17 cellular contexts compared by ENCODE assay signal in the genomic region with DNA sequence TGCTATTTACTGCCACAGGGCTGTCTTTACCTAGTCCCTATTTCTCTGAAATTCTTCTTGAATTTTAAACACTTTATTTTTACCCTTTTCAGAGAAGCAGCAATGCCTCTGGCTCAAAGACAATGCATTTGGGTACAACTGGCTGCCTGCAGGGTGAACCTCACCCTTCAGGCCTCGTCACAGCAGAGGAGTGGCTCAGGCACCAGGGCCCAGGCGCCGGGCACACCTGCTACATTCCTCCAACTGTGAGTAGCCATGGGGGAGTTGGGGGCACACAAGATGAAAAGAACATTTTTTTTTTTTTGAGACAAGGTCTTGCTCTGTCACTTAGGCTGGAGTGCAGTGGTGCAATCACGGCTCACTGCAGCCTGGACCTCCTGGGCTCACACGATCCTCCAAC.
DNase-seq lines count a peak whose midpoint lies in the region; ATAC-seq, FAIRE-seq and TF ChIP-seq lines count a peak whose summit lies in the region.
"Had no signal": no experiment of that assay in that cellular context is flagged by ENCODE, and none has a peak within 500 bp of the region (broad histone marks: within the 10 kb centered on the region; RNA-seq: fewer than 3 reads in every experiment).

No MANE protein-coding gene starts in this region.

- no peaks in the 10 kb centered on the region for H3K27me3 Mint-ChIP-seq in type B pancreatic cell

- RAD21 ChIA-PET in GM12878 (lab: Charles Lee; ENCODE audit: unreplicated experiment), result no interaction called here

- H4K8ac ChIP-seq in mesenchymal stem cell (ENCODE audit: low read length), result no peak overlapping the region

- BruUV-seq in GM12878 (replicated peaks; lab: Mats Ljungman, UMichigan), result no TSS peak

- H3K27ac Mint-ChIP-seq in type B pancreatic cell, result peak overlapping the region; percentile 31
- H3K27ac Mint-ChIP-seq: CD4-positive, alpha-beta memory T cell; GM23338; HFFc6 had no signal

- no peak overlapping the region for H3K14ac ChIP-seq in mesenchymal stem cell (ENCODE audit: low read length in 2 of 2)

- no peak overlapping the region for H3K23ac ChIP-seq in mesenchymal stem cell (ENCODE audit: low read length in 2 of 2)

- TF ChIP-seq POLR2A in GM12878 (IDR thresholded peaks at IDR 0.05; ENCODE audit: low read depth, low read length), result no peak
- no peak for TF ChIP-seq POLR2A in right lobe of liver (IDR thresholded peaks at IDR 0.05)

- no peak overlapping the region for H2BK120ac ChIP-seq in mesenchymal stem cell (ENCODE audit: low read depth, low read length)

- H3K4ac ChIP-seq in mesenchymal stem cell (ENCODE audit: low read depth in 1 of 2, low read length in 2 of 2), result no peak overlapping the region

- no peaks in the 10 kb centered on the region for H3K36me3 Mint-ChIP-seq in type B pancreatic cell
- H3K36me3 Mint-ChIP-seq: CD4-positive, alpha-beta memory T cell had no signal

- no peak for FAIRE-seq in GM12878 (lab: Jason Lieb, UNC)
- FAIRE-seq: G401.6, GM18507, H54 had no signal

- in situ Hi-C loops in GM12878 (cut with MboI), result no loop called here

- H3K4me1 Mint-ChIP-seq in type B pancreatic cell (ENCODE audit: unreplicated experiment), result peaks cover 7% of the 10 kb centered on the region
- H3K4me1 Mint-ChIP-seq: CD4-positive, alpha-beta memory T cell had no signal

- no peaks in the 10 kb centered on the region for H3K9me3 ChIP-seq in GM12878 (replicated peaks; ENCODE audit: control insufficient read depth, insufficient read depth, low read length)
- no peaks in the 10 kb centered on the region for H3K9me3 ChIP-seq in mesenchymal stem cell (ENCODE audit: control insufficient read depth, low read length)
- H3K9me3 ChIP-seq in right lobe of liver, result no peaks in the 10 kb centered on the region
- H3K9me3 ChIP-seq: HAP-1 had no signal

- intact Hi-C loops in GM12878 (cut with micrococcal nuclease; ENCODE audit: unreplicated experiment) (loop anchor here (10.0 kb wide), 1 partner anchor 748 kb away; no protein-coding TSS in a partner anchor), right lobe of liver (cut with DNase I) (loop anchor here in 1 of 2 donors (10.0 kb wide), 1 partner anchor 118 kb away; no protein-coding TSS in a partner anchor)

- peak overlapping the region in 1 of 2 experiments; percentile 65 for H2BK12ac ChIP-seq in mesenchymal stem cell (ENCODE audit: low read length in 2 of 2)

- H3K36me3 ChIP-seq in GM12878 (ENCODE audit: control insufficient read depth in 2 of 2, insufficient read depth in 2 of 2, low read length in 1 of 2) (no peaks in the 10 kb centered on the region), mesenchymal stem cell (ENCODE audit: control insufficient read depth in 1 of 2, insufficient read depth in 2 of 2, low read depth in 1 of 2, low read length in 2 of 2) (no peaks in the 10 kb centered on the region), right lobe of liver (no peaks in the 10 kb centered on the region)
- H3K36me3 ChIP-seq: HAP-1 had no signal

- no peaks in the 10 kb centered on the region for H3K79me1 ChIP-seq in mesenchymal stem cell (replicated peaks; ENCODE audit: low read length, poor library complexity, severe bottlenecking)

- POLR2A ChIA-PET in GM12878 (lab: Charles Lee), result no interaction called here

- no peak for TF ChIP-seq CTCF in GM12878 (IDR thresholded peaks at IDR 0.05 in 2 of 3, conservative IDR thresholded peaks at IDR 0.05 in 1 of 3; ENCODE audit: control insufficient read depth in 2 of 3, extremely low read depth in 1 of 3, insufficient read depth in 1 of 3, low read depth in 3 of 3, low read length in 3 of 3)
- TF ChIP-seq CTCF in type B pancreatic cell (conservative IDR thresholded peaks at IDR 0.05), result no peak
- TF ChIP-seq CTCF in right lobe of liver (IDR thresholded peaks at IDR 0.05), result no peak

- H3K79me2 ChIP-seq in GM12878 (ENCODE audit: control insufficient read depth, insufficient read depth, low read length), result no peaks in the 10 kb centered on the region

- H2AK5ac ChIP-seq in mesenchymal stem cell (ENCODE audit: low read length, severe bottlenecking), result no peak overlapping the region

- ATAC-seq in GM12878 (peak; percentile 21), HG03139 (IDR thresholded peaks at IDR 0.05; ENCODE audit: unreplicated experiment) (no peak), right lobe of liver (no peak)
- ATAC-seq: GM23338 had no signal

- SMC1A ChIA-PET in GM12878 (lab: Charles Lee; ENCODE audit: uncharacterized antibody, unreplicated experiment), result no interaction called here

- TF ChIP-seq EP300 in GM12878 (IDR thresholded peaks at IDR 0.05; ENCODE audit: borderline replicate concordance in 1 of 2, control insufficient read depth in 1 of 2, low read depth in 2 of 2, low read length in 2 of 2), result no peak

- H3K18ac ChIP-seq in mesenchymal stem cell (ENCODE audit: low read depth in 1 of 2, low read length in 2 of 2), result peak overlapping the region in 1 of 2 experiments; percentile 54

- no peak for TF ChIP-seq RAD21 in GM12878 (IDR thresholded peaks at IDR 0.05; ENCODE audit: insufficient read depth, low read depth, low read length)

- no peak overlapping the region for H2BK15ac ChIP-seq in mesenchymal stem cell (ENCODE audit: low read depth, poor library complexity, severe bottlenecking)

- H3K9ac ChIP-seq in GM12878 (ENCODE audit: control insufficient read depth, insufficient read depth, low read length) (no peak overlapping the region), mesenchymal stem cell (ENCODE audit: low read length) (no peak overlapping the region)

- CTCF ChIA-PET in GM12878 (lab: Yijun Ruan, JAX), result no interaction called here

- DNase-seq in GM12878 (ENCODE audit: low read depth, low spot score) (no peak), mesenchymal stem cell (no peak), type B pancreatic cell (ENCODE audit: extremely low spot score, unreplicated experiment) (no peak), H4 (ENCODE audit: low spot score) (no peak), right lobe of liver (no peak)
- DNase-seq: C1 segment of cervical spinal cord; CD4-positive, alpha-beta memory T cell; COR-L47; DMS153; DND-41; HFFc6 had no signal

- H3K4me3 Mint-ChIP-seq in type B pancreatic cell, result no peak overlapping the region
- H3K4me3 Mint-ChIP-seq: CD4-positive, alpha-beta memory T cell; GM23338; HFFc6 had no signal

- H2BK5ac ChIP-seq in mesenchymal stem cell (ENCODE audit: low read depth, low read length, poor library complexity, severe bottlenecking), result no peak overlapping the region

- no peak overlapping the region for H3K4me3 ChIP-seq in GM12878
- H3K4me3 ChIP-seq in mesenchymal stem cell (ENCODE audit: insufficient read depth in 1 of 2, low read depth in 1 of 2, low read length in 2 of 2), result no peak overlapping the region
- H3K4me3 ChIP-seq in right lobe of liver, result no peak overlapping the region
- H3K4me3 ChIP-seq: GM23338, HAP-1 had no signal

- H2AFZ ChIP-seq in GM12878 (ENCODE audit: control insufficient read depth, low read depth, low read length) (no peak overlapping the region), mesenchymal stem cell (ENCODE audit: low read depth, low read length) (no peak overlapping the region)
- H2AFZ ChIP-seq: GM23338 had no signal

- no peak overlapping the region for H4K91ac ChIP-seq in mesenchymal stem cell (ENCODE audit: low read length)

- H3K4me1 ChIP-seq in GM12878 (ENCODE audit: control insufficient read depth, insufficient read depth, low read length) (no peaks in the 10 kb centered on the region), mesenchymal stem cell (ENCODE audit: control insufficient read depth, insufficient read depth, low read depth, low read length) (peaks cover 8% of the 10 kb centered on the region), right lobe of liver (no peaks in the 10 kb centered on the region)
- H3K4me1 ChIP-seq: HAP-1 had no signal

- H3K27me3 ChIP-seq in GM12878 (replicated peaks in 1 of 2; ENCODE audit: control insufficient read depth in 2 of 2, insufficient read depth in 2 of 2, low read length in 1 of 2), result no peaks in the 10 kb centered on the region
- H3K27me3 ChIP-seq in mesenchymal stem cell (ENCODE audit: control insufficient read depth in 1 of 2, insufficient read depth in 1 of 2, low read length in 2 of 2), result peaks cover 0 to under 1% of the 10 kb centered on the region in 2 experiments
- H3K27me3 ChIP-seq in right lobe of liver, result no peaks in the 10 kb centered on the region

- WGBS in GM12878 (ENCODE audit: insufficient coverage, insufficient replicate concordance, low lambda C conversion rate, missing lambda C conversion rate), result 66% methylated on average over 5 of the region's 5 CpGs
- WGBS in mesenchymal stem cell, result 94% methylated on average over 5 of the region's 5 CpGs
- 79% methylated on average over 3 of the region's 5 CpGs for WGBS in right lobe of liver (ENCODE audit: insufficient coverage, low coverage, low lambda C conversion rate, missing lambda C conversion rate)

- H3K4me2 ChIP-seq in GM12878 (ENCODE audit: control insufficient read depth, insufficient read depth), result no peak overlapping the region
- no peak overlapping the region for H3K4me2 ChIP-seq in mesenchymal stem cell (ENCODE audit: low read length, poor library complexity, severe bottlenecking)
- H3K4me2 ChIP-seq: GM23338 had no signal

- H3K27ac ChIP-seq in GM12878 (ENCODE audit: control insufficient read depth, insufficient read depth) (no peak overlapping the region), mesenchymal stem cell (ENCODE audit: low read length, poor library complexity, severe bottlenecking) (peak overlapping the region; percentile 39), right lobe of liver (no peak overlapping the region)

- no peaks in the 10 kb centered on the region for H3K9me3 Mint-ChIP-seq in type B pancreatic cell
- H3K9me3 Mint-ChIP-seq: CD4-positive, alpha-beta memory T cell; GM23338; HFFc6 had no signal

- no peaks in the 10 kb centered on the region for H4K20me1 ChIP-seq in GM12878 (ENCODE audit: control insufficient read depth, insufficient read depth)

TF ChIP-seq in GM12878, 131 proteins besides CTCF, POLR2A, EP300 and RAD21:
- TF ChIP-seq IKZF1 (conservative IDR thresholded peaks at IDR 0.05) (0 out of 2 replicates have a peak, but pooled peaks have one; percentile 0), HDGF (IDR thresholded peaks at IDR 0.05) (no peak)
